In the genomic region with DNA sequence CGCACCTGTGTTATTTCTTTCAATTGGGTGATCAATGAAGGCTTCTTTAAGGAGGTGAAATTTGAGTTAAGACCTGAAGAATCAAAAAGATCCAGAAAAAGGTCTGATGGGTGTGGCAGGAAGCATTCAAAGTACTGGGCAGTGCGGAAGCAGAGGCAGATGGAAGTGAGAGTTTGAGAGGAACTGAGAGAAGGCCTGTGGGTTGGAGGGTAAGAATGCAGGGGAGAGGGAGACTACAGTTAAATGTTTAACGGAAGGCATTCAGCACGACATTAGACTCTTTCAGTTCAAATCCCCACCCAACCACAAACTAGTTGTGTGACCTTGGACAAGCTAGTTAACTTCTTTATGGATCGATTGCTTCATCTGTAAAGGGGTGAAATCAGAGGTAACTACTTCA, we compare ENCODE assay signal across 11 cellular contexts. TPM values are rescaled to one million over a fixed set of nuclear protein-coding genes. Genes with fewer than 3 reads are reported as not detected.
DNase-seq lines count a peak whose midpoint lies in the region; ATAC-seq and TF ChIP-seq lines count a peak whose summit lies in the region.
"Had no signal": no experiment of that assay in that cellular context is flagged by ENCODE, and none has a peak within 500 bp of the region (broad histone marks: within the 10 kb centered on the region; RNA-seq: fewer than 3 reads in every experiment).

No MANE protein-coding gene starts in this region.

- no peaks in the 10 kb centered on the region for H3K36me3 Mint-ChIP-seq in naive B cell
- no peaks in the 10 kb centered on the region for H3K36me3 Mint-ChIP-seq in natural killer cell

- peaks cover 0 to 7% (median 0%) of the 10 kb centered on the region in 7 donors for H3K9me3 Mint-ChIP-seq in naive B cell
- H3K9me3 Mint-ChIP-seq in natural killer cell: no peaks in the 10 kb centered on the region

- peak; percentile 79 for DNase-seq in naive B cell
- DNase-seq in hepatic stellate cell (ENCODE audit: low spot score): no peak
- no peak for DNase-seq in stimulated activated CD4-positive, alpha-beta T cell treated with anti-CD3 and anti-CD28 coated beads, Interleukin-4, amount 100 ng/mL, for 4 hours
- no peak for DNase-seq in natural killer cell
- DNase-seq in ecto neural progenitor cell (ENCODE audit: low spot score): no peak
- DNase-seq: NCI-H226 had no signal

- ATAC-seq in GM18907 (IDR thresholded peaks at IDR 0.05; ENCODE audit: unreplicated experiment): peak; percentile 99
- peak; percentile 98 for ATAC-seq in GM21825 (IDR thresholded peaks at IDR 0.05; ENCODE audit: unreplicated experiment)
- ATAC-seq in HG03442 (IDR thresholded peaks at IDR 0.05; ENCODE audit: unreplicated experiment): peak; percentile 90
- peak; percentile 99 for ATAC-seq in naive B cell (ENCODE audit: low read depth in 2 of 2)
- ATAC-seq in natural killer cell: no peak

- H3K27me3 Mint-ChIP-seq in naive B cell: no peaks in the 10 kb centered on the region
- no peaks in the 10 kb centered on the region for H3K27me3 Mint-ChIP-seq in natural killer cell (ENCODE audit: low read depth in 2 of 2)

- H3K4me3 Mint-ChIP-seq in naive B cell (peak overlapping the region in 7 of 8 donors; percentile 15 to 82 (median 52)), natural killer cell (no peak overlapping the region)

- H3K27ac Mint-ChIP-seq in naive B cell (peak overlapping the region; percentile 1 to 92 (median 24)), natural killer cell (no peak overlapping the region)

- TF ChIP-seq CTCF in natural killer cell (IDR thresholded peaks at IDR 0.05): no peak

- intact Hi-C loops in natural killer cell (cut with micrococcal nuclease): no loop called here

- peaks cover 54 to 86% (median 74%) of the 10 kb centered on the region in 3 donors for H3K4me1 Mint-ChIP-seq in naive B cell
- H3K4me1 Mint-ChIP-seq in natural killer cell: no peaks in the 10 kb centered on the region

RNA-seq across cellular contexts. Expression of a gene that starts 50.5 kb away (rescaled TPM):
- polyA plus RNA-seq in naive B cell (ENCODE audit: low read depth in 6 of 6): under 1 TPM in 5 of 6 donors, not detected in 1; 0.09 to 0.54 (median 0.31) TPM
- total RNA-seq in natural killer cell: under 1 TPM in 1 of 3 donors, not detected in 2; 0.20 TPM
- total RNA-seq: HT1080, pulmonary artery endothelial cell had no signal

Comparison
In these comparisons a context has a peak if more than half of its experiments do, and no peak if none do; other contexts are left out.
1. ATAC-seq: peak in GM18907 (single experiment), GM21825 (single experiment), HG03442 (single experiment) and naive B cell (2 of 2); none in natural killer cell (0 of 3).
2. H3K27ac Mint-ChIP-seq: peak in naive B cell (6 of 6); none in natural killer cell (0 of 2).